28 cellular contexts compared by ENCODE assay signal in genomic region chr16:86210403-86211193, GRCh38.
"Had no signal": no experiment of that assay in that cellular context is flagged by ENCODE, and none has a peak within 500 bp of the region (broad histone marks: within the 10 kb centered on the region; RNA-seq: fewer than 3 reads in every experiment).

No MANE protein-coding gene starts in this region.

- H3K4me1 ChIP-seq: prostate gland had no signal

- DNase-seq: hypothalamus; immature natural killer cell; kidney; left colon; left lung; lower lobe of right lung; mammary epithelial cell; mesendoderm; midbrain; mucosa of descending colon; naive thymus-derived CD4-positive, alpha-beta T cell; retina; right cardiac atrium; sigmoid colon; small intestine; spleen; stimulated activated CD4-positive, alpha-beta T cell treated with anti-CD3 and anti-CD28 coated beads, Interleukin-1b, Interleukin-23, amount 100 ng/mL, for 48 hours; stimulated activated CD4-positive, alpha-beta T cell treated with anti-CD3 and anti-CD28 coated beads, Interleukin-2, amount 100 ng/mL, for 48 hours; stimulated activated CD4-positive, alpha-beta T cell treated with anti-CD3 and anti-CD28 coated beads, Interleukin-4, amount 100 ng/mL, for 4 hours; stimulated activated CD8-positive, alpha-beta memory T cell treated with anti-CD3 and anti-CD28 coated beads, Interleukin-4, amount 100 ng/mL, for 48 hours; stimulated activated naive CD4-positive, alpha-beta T cell treated with Interleukin-2 at 50 U/mL for 16 hours; stimulated activated naive CD8-positive, alpha-beta T cell treated with anti-CD3 and anti-CD28 coated beads, Interleukin-15, amount 100 ng/mL, for 72 hours; substantia nigra had no signal

- H3K4me3 ChIP-seq: left lung, lower lobe of right lung, mucosa of descending colon, pancreas, prostate gland, sigmoid colon, spleen, tibial nerve had no signal

- ATAC-seq: left colon; left lung; lower lobe of right lung; mucosa of descending colon; naive thymus-derived CD4-positive, alpha-beta T cell; natural killer cell treated with Interleukin-12 subunit alpha and Interleukin-12 subunit beta and Interleukin-15 and Interleukin-18, amount 100 ng/mL, for 72 hours; right cardiac atrium; stimulated activated memory B cell treated with anti-CD40 and anti-IgM and Interleukin-4, amounts not matched to agents 10 μg/mL and 1 μg/mL and 100 μg/mL, for 72 hours; stimulated activated naive CD8-positive, alpha-beta T cell treated with anti-CD3 and anti-CD28 coated beads, Interleukin-15, amount 100 ng/mL, for 72 hours had no signal

- H3K27me3 ChIP-seq: left lung, pancreas, sigmoid colon had no signal

- H3K36me3 ChIP-seq: left lung, lower lobe of right lung, pancreas, prostate gland, sigmoid colon, spleen, tibial nerve had no signal

- H3K27ac ChIP-seq: left lung, lower lobe of right lung, pancreas, prostate gland, sigmoid colon, spleen, tibial nerve had no signal

- H3K9me3 ChIP-seq: lower lobe of right lung, mucosa of descending colon, pancreas, prostate gland, sigmoid colon had no signal
